Comparison of ENCODE assay signal across 8 cellular contexts in the genomic region with DNA sequence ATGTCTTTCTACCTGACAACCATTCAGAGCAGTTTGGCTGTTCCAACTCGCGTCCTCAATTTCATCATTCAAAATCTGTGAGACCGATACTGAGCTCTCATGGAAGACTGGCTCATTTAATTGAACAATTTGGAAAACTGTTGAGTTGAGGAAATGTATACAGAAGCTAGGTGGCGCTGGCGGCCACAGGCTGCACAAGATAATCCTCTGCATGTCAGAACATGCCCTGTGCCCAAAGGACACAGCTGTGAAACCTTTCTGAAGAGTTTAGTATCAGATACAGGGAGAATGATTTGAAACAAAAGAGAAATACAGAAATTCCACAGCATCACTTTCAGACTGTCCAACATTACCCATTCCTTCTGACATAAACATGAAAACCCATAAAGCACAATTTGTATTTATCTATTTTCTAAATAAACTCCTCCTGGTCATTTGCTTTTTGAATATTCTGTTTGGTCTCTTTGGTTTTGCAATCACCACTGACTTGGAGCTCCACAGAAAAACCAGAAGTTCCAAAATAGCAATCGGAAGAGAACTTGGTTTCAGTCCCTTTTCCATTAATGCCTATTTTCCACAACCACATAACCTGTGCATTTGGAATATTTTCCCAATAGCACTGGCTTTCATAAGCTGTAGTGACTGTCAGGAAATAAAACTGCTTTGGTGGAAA.
DNase-seq lines count a peak whose midpoint lies in the region; ATAC-seq and TF ChIP-seq lines count a peak whose summit lies in the region.

No MANE protein-coding gene starts in this region.

- H3K9me3 Mint-ChIP-seq in natural killer cell (no peaks in the 10 kb centered on the region), chondrocyte (ENCODE audit: low read depth) (no peaks in the 10 kb centered on the region)
- no peaks in the 10 kb centered on the region for H3K9me3 Mint-ChIP-seq in natural killer cell treated with Interleukin-12 subunit alpha and Interleukin-12 subunit beta and Interleukin-15 and Interleukin-18, amount 100 ng/mL, for 72 hours
- peaks cover 0 to 1% of the 10 kb centered on the region in 2 donors for H3K9me3 Mint-ChIP-seq in stimulated activated naive B cell treated with anti-CD40 and anti-IgM and Interleukin-4, amounts not matched to agents 10 μg/mL and 1 μg/mL and 100 μg/mL, for 72 hours

- CTCF ChIA-PET in HEK293 (lab: Yijun Ruan, JAX): interaction anchor here (0.6 to 4.0 kb wide), 58 partner anchors 9 to 1535 kb away, joined by 3 to 25 read pairs (median 3); no protein-coding TSS in a partner anchor
- CTCF ChIA-PET in Panc1 (lab: Charles Lee): interaction anchor here (0.7 to 1.6 kb wide), 3 partner anchors 29 to 1023 kb away, joined by 3 to 5 read pairs (median 4); no protein-coding TSS in a partner anchor

- TF ChIP-seq CTCF in natural killer cell (IDR thresholded peaks at IDR 0.05): peak; percentile 31
- peak; percentile 77 for TF ChIP-seq CTCF in HEK293 (tag by site-specific recombination; IDR thresholded peaks at IDR 0.05)
- TF ChIP-seq CTCF in Panc1 (IDR thresholded peaks at IDR 0.05): peak; percentile 91
- peak; percentile 98 for TF ChIP-seq CTCF in chondrocyte (IDR thresholded peaks at IDR 0.05)

- POLR2A ChIA-PET in HEK293 (lab: Yijun Ruan, JAX) (interaction anchor here (0.6 kb wide), 1 partner anchor 570 kb away, joined by 3 read pairs; no protein-coding TSS in a partner anchor), Panc1 (lab: Charles Lee) (no interaction called here)

- H3K27ac ChIP-seq in HEK293 (ENCODE audit: extremely low read depth, low read depth, low read length) (peak overlapping the region; percentile 32), Panc1 (ENCODE audit: low read length) (no peak overlapping the region)

- no TSS peak for BruUV-seq in Panc1 (replicated peaks; lab: Mats Ljungman, UMichigan)

- DNase-seq in natural killer cell (no peak), LoVo (ENCODE audit: low spot score) (peak; percentile 57), Panc1 (ENCODE audit: low read depth, low spot score) (no peak), chondrocyte (ENCODE audit: low spot score) (no peak), left colon (peak; percentile 53 to 81)
- no peak for DNase-seq in natural killer cell treated with Interleukin-12 subunit alpha and Interleukin-12 subunit beta and Interleukin-15 and Interleukin-18, amount 100 ng/mL, for 72 hours (ENCODE audit: low spot score)
- peak; percentile 14 for DNase-seq in stimulated activated naive B cell treated with anti-CD40 and anti-IgM and Interleukin-4, amounts not matched to agents 10 μg/mL and 1 μg/mL and 100 μg/mL, for 72 hours

- H3K27me3 ChIP-seq in Panc1 (ENCODE audit: control insufficient read depth, insufficient read depth, low read length): no peaks in the 10 kb centered on the region

- H3K9me3 ChIP-seq in HEK293 (ENCODE audit: control insufficient read depth, insufficient read depth, low read depth, low read length) (no peaks in the 10 kb centered on the region), Panc1 (ENCODE audit: control insufficient read depth, insufficient read depth, low read depth, low read length) (no peaks in the 10 kb centered on the region)

- in situ Hi-C loops in Panc1 (cut with HindIII; ENCODE audit: low pct_unique_long_range_greater_than_20kb, low sequenced_read_pairs): no loop called here

- H3K27ac Mint-ChIP-seq in natural killer cell (no peak overlapping the region), chondrocyte (ENCODE audit: unreplicated experiment) (peak overlapping the region; percentile 62)
- H3K27ac Mint-ChIP-seq in natural killer cell treated with Interleukin-12 subunit alpha and Interleukin-12 subunit beta and Interleukin-15 and Interleukin-18, amount 100 ng/mL, for 72 hours: peak overlapping the region in 1 of 2 donors; percentile 34
- H3K27ac Mint-ChIP-seq in stimulated activated naive B cell treated with anti-CD40 and anti-IgM and Interleukin-4, amounts not matched to agents 10 μg/mL and 1 μg/mL and 100 μg/mL, for 72 hours: peak overlapping the region; percentile 65

- H3K36me3 ChIP-seq in HEK293 (ENCODE audit: control insufficient read depth in 2 of 2, insufficient read depth in 1 of 2, low read length in 2 of 2): no peaks in the 10 kb centered on the region
- H3K36me3 ChIP-seq in Panc1 (ENCODE audit: control insufficient read depth, insufficient read depth, low read length): no peaks in the 10 kb centered on the region

- H3K27me3 Mint-ChIP-seq in natural killer cell (ENCODE audit: low read depth in 2 of 2): peaks cover 3 to 28% of the 10 kb centered on the region in 2 donors
- H3K27me3 Mint-ChIP-seq in natural killer cell treated with Interleukin-12 subunit alpha and Interleukin-12 subunit beta and Interleukin-15 and Interleukin-18, amount 100 ng/mL, for 72 hours: peaks cover 3 to 8% of the 10 kb centered on the region in 2 donors
- H3K27me3 Mint-ChIP-seq in chondrocyte (ENCODE audit: low read depth): no peaks in the 10 kb centered on the region
- H3K27me3 Mint-ChIP-seq in stimulated activated naive B cell treated with anti-CD40 and anti-IgM and Interleukin-4, amounts not matched to agents 10 μg/mL and 1 μg/mL and 100 μg/mL, for 72 hours: peaks cover 7 to 11% of the 10 kb centered on the region in 2 donors

- H3K4me3 Mint-ChIP-seq in natural killer cell: no peak overlapping the region
- H3K4me3 Mint-ChIP-seq in natural killer cell treated with Interleukin-12 subunit alpha and Interleukin-12 subunit beta and Interleukin-15 and Interleukin-18, amount 100 ng/mL, for 72 hours: no peak overlapping the region
- no peak overlapping the region for H3K4me3 Mint-ChIP-seq in chondrocyte (ENCODE audit: unreplicated experiment)
- H3K4me3 Mint-ChIP-seq in stimulated activated naive B cell treated with anti-CD40 and anti-IgM and Interleukin-4, amounts not matched to agents 10 μg/mL and 1 μg/mL and 100 μg/mL, for 72 hours: no peak overlapping the region

- H3K4me1 Mint-ChIP-seq in natural killer cell: peaks cover 20% of the 10 kb centered on the region in 2 donors
- H3K4me1 Mint-ChIP-seq in natural killer cell treated with Interleukin-12 subunit alpha and Interleukin-12 subunit beta and Interleukin-15 and Interleukin-18, amount 100 ng/mL, for 72 hours (ENCODE audit: low read depth in 2 of 2): peaks cover 13 to 19% of the 10 kb centered on the region in 2 donors
- peaks cover 40% of the 10 kb centered on the region for H3K4me1 Mint-ChIP-seq in chondrocyte (ENCODE audit: low read depth)
- H3K4me1 Mint-ChIP-seq in stimulated activated naive B cell treated with anti-CD40 and anti-IgM and Interleukin-4, amounts not matched to agents 10 μg/mL and 1 μg/mL and 100 μg/mL, for 72 hours: peaks cover 8 to 37% of the 10 kb centered on the region in 2 donors

- intact Hi-C loops in natural killer cell (cut with micrococcal nuclease) (no loop called here), Panc1 (cut with micrococcal nuclease; ENCODE audit: unreplicated experiment) (no loop called here), left colon (cut with DNase I, micrococcal nuclease) (loop anchor here in 1 of 2 donors (5.0 kb wide), 1 partner anchor 540 kb away; no protein-coding TSS in a partner anchor)

- peaks cover 7% of the 10 kb centered on the region for H3K4me1 ChIP-seq in HEK293 (ENCODE audit: control insufficient read depth, insufficient read depth, low read length)
- peaks cover 3% of the 10 kb centered on the region; the same call in 1 of the 2 replicates for H3K4me1 ChIP-seq in Panc1 (ENCODE audit: control insufficient read depth, insufficient read depth, low read length)

- H3K4me3 ChIP-seq in HEK293 (ENCODE audit: low read depth, low read length): no peak overlapping the region
- no peak overlapping the region for H3K4me3 ChIP-seq in Panc1 (ENCODE audit: low read depth in 2 of 2, low read length in 2 of 2)

- no peaks in the 10 kb centered on the region for H3K36me3 Mint-ChIP-seq in natural killer cell
- H3K36me3 Mint-ChIP-seq in natural killer cell treated with Interleukin-12 subunit alpha and Interleukin-12 subunit beta and Interleukin-15 and Interleukin-18, amount 100 ng/mL, for 72 hours: no peaks in the 10 kb centered on the region
- no peaks in the 10 kb centered on the region for H3K36me3 Mint-ChIP-seq in chondrocyte (ENCODE audit: low read depth)
- peaks cover 0 to 2% of the 10 kb centered on the region in 2 donors for H3K36me3 Mint-ChIP-seq in stimulated activated naive B cell treated with anti-CD40 and anti-IgM and Interleukin-4, amounts not matched to agents 10 μg/mL and 1 μg/mL and 100 μg/mL, for 72 hours

- ATAC-seq in natural killer cell: no peak
- ATAC-seq in natural killer cell treated with Interleukin-12 subunit alpha and Interleukin-12 subunit beta and Interleukin-15 and Interleukin-18, amount 100 ng/mL, for 72 hours: no peak
- ATAC-seq in Panc1: peak; percentile 83
- ATAC-seq in left colon: peak; percentile 89
- ATAC-seq in stimulated activated naive B cell treated with anti-CD40 and anti-IgM and Interleukin-4, amounts not matched to agents 10 μg/mL and 1 μg/mL and 100 μg/mL, for 72 hours (replicated peaks): peak; percentile 86 to 90

TF ChIP-seq in HEK293, 187 proteins besides CTCF, POLR2A, EP300 and RAD21 (continues in another document):
- TF ChIP-seq SP3 (tag by site-specific recombination; IDR thresholded peaks at IDR 0.05): no peak
- TF ChIP-seq ZNF2 (tag by site-specific recombination; IDR thresholded peaks at IDR 0.05): peak; percentile 95
- TF ChIP-seq SCRT2 (tag by site-specific recombination; IDR thresholded peaks at IDR 0.05): peak; percentile 91

Comparison
In these comparisons a context has a peak if more than half of its experiments do, and no peak if none do; other contexts are left out.
1. ATAC-seq: peak in Panc1 (single experiment), left colon (single experiment) and stimulated activated naive B cell treated with anti-CD40 and anti-IgM and Interleukin-4, amounts not matched to agents 10 μg/mL and 1 μg/mL and 100 μg/mL, for 72 hours (2 of 2); none in natural killer cell (0 of 3) and natural killer cell treated with Interleukin-12 subunit alpha and Interleukin-12 subunit beta and Interleukin-15 and Interleukin-18, amount 100 ng/mL, for 72 hours (0 of 2).
2. DNase-seq: peak in LoVo (single experiment), left colon (2 of 2) and stimulated activated naive B cell treated with anti-CD40 and anti-IgM and Interleukin-4, amounts not matched to agents 10 μg/mL and 1 μg/mL and 100 μg/mL, for 72 hours (single experiment); none in natural killer cell (single experiment), natural killer cell treated with Interleukin-12 subunit alpha and Interleukin-12 subunit beta and Interleukin-15 and Interleukin-18, amount 100 ng/mL, for 72 hours (single experiment), Panc1 (single experiment) and chondrocyte (single experiment).
3. H3K27ac Mint-ChIP-seq: peak in chondrocyte (single experiment) and stimulated activated naive B cell treated with anti-CD40 and anti-IgM and Interleukin-4, amounts not matched to agents 10 μg/mL and 1 μg/mL and 100 μg/mL, for 72 hours (single experiment); none in natural killer cell (0 of 2).
4. CTCF ChIP-seq: peak in every context shown above with its lines; median percentile 98 in chondrocyte; 91 in Panc1; 77 in HEK293; 31 in natural killer cell.